In genomic region chr14:68790656-68791077, GRCh38 we compare ENCODE assay signal across 8 cellular contexts. TPM values are rescaled to one million over a fixed set of nuclear protein-coding genes. Genes with fewer than 3 reads are reported as not detected.
A peak's percentile ranks its signal among the peaks of the same experiment; 100 is the strongest.
DNase-seq lines count a peak whose midpoint lies in the region; ATAC-seq and TF ChIP-seq lines count a peak whose summit lies in the region.

No MANE protein-coding gene starts in this region.

- DNase-seq in LNCaP clone FGC (ENCODE audit: low read depth) (no peak), activated T-cell treated with anti-CD3 and anti-CD28 coated beads for 48 hours (ENCODE audit: low read depth) (peak; percentile 70), esophagus squamous epithelium (lab: John Stamatoyannopoulos, UW) (no peak), pons (ENCODE audit: low spot score) (peak; percentile 33), H4 (ENCODE audit: low spot score) (no peak), hypothalamus (lab: John Stamatoyannopoulos, UW) (no peak)

- peaks cover 11 to 51% (median 15%) of the 10 kb centered on the region in 3 donors for H3K36me3 ChIP-seq in esophagus squamous epithelium

- no peaks in the 10 kb centered on the region for H3K9me3 ChIP-seq in esophagus squamous epithelium

- no peak for ATAC-seq in GM18498 (IDR thresholded peaks at IDR 0.05; ENCODE audit: unreplicated experiment)
- no peak for ATAC-seq in HG03460 (IDR thresholded peaks at IDR 0.05; ENCODE audit: unreplicated experiment)

- 0 to 2% methylated on average over 8 of the region's 8 CpGs for WGBS in esophagus squamous epithelium, 2 donors

- TF ChIP-seq POLR2A in esophagus squamous epithelium (IDR thresholded peaks at IDR 0.05) = peak in 1 of 4 donors; percentile 5

- no peak for TF ChIP-seq CTCF in LNCaP clone FGC (IDR thresholded peaks at IDR 0.05; ENCODE audit: control insufficient read depth, extremely low read depth, insufficient read depth)
- TF ChIP-seq CTCF in esophagus squamous epithelium (IDR thresholded peaks at IDR 0.05) = no peak

- H3K4me3 ChIP-seq in LNCaP clone FGC (ENCODE audit: low read depth, low read length) (peak overlapping the region; percentile 96), esophagus squamous epithelium (peak overlapping the region; percentile 69 to 95 (median 86))

- no peaks in the 10 kb centered on the region for H3K27me3 ChIP-seq in esophagus squamous epithelium

- H3K27ac ChIP-seq in esophagus squamous epithelium = peak overlapping the region; percentile 95 to 100 (median 99)

- intact Hi-C loops in esophagus squamous epithelium (cut with DNase I) = no loop called here

- peaks cover 15 to 52% (median 22%) of the 10 kb centered on the region in 3 donors for H3K4me1 ChIP-seq in esophagus squamous epithelium

RNA-seq across cellular contexts. Expression of gene ZFP36L1, which starts 2.2 kb away (rescaled TPM):
- total RNA-seq in esophagus squamous epithelium = 100 to 1,000 TPM in 3 of 4 donors, 10 to 100 TPM in 1; 75.4 to 364 (median 152) TPM
- 27.7 and 31.0 TPM in 2 replicates for total RNA-seq in H4 (2014; rRNA removed; shearing (Covaris generic))

Comparison
In these comparisons a context has a peak if more than half of its experiments do, and no peak if none do; other contexts are left out.
1. DNase-seq: peak in activated T-cell treated with anti-CD3 and anti-CD28 coated beads for 48 hours (single experiment) and pons (single experiment); none in LNCaP clone FGC (single experiment), esophagus squamous epithelium (single experiment), H4 (single experiment) and hypothalamus (0 of 51).